1 cellular context compared by ENCODE assay signal in the genomic region with DNA sequence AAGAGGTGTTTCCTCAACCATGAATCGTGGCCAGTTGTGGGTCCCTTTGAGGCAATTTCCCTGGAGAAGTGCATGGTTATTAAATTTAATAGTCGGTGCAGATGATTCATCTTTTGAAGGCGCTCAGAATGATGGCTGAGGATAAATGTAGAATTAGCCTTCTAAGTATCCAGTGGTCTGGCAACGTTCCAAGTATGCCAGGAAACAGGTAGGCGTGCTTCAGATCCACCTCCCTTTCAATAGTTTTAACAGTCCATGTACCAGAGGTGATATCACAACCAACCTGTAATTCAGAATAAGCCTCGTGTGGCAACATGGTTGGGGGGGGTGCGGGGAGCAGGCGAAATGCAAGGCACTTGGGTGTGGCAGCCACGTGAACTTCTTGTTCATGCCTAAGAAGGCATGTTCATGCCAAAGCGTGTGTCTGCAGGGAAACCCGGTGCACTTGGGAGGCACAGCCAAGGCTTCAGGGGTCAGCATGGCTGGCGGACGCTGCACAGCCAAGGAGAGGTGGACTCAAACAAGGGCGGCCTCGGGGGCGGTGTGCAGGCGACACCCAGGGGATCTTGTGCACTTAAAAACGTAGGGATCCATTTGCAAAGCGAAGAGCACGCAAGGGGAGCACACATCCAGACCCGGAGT.
TF ChIP-seq lines count a peak whose summit lies in the region.

No MANE protein-coding gene starts in this region.

TF ChIP-seq in HEK293, 187 proteins besides CTCF, POLR2A, EP300 and RAD21 (continued from another document and continues in another):
- TF ChIP-seq GLI4 (tag by site-specific recombination; IDR thresholded peaks at IDR 0.05) (no peak), WT1 (tag by site-specific recombination; IDR thresholded peaks at IDR 0.05) (peak; percentile 32), ZNF335 (tag by site-specific recombination; conservative IDR thresholded peaks at IDR 0.05) (no peak), ZNF221 (tag by site-specific recombination; IDR thresholded peaks at IDR 0.05; ENCODE audit: borderline replicate concordance) (no peak), SCRT1 (tag by site-specific recombination; IDR thresholded peaks at IDR 0.05; ENCODE audit: borderline replicate concordance) (peak; percentile 85; the same call in 1 of the 2 replicates), ZNF76 (tag by site-specific recombination; IDR thresholded peaks at IDR 0.05; ENCODE audit: borderline replicate concordance, low read depth) (no peak), OVOL3 (tag by site-specific recombination; IDR thresholded peaks at IDR 0.05) (no peak), ZNF274 (IDR thresholded peaks at IDR 0.05; ENCODE audit: low read length) (no peak), ZNF274 (tag by site-specific recombination; IDR thresholded peaks at IDR 0.05; ENCODE audit: borderline replicate concordance) (no peak), ZNF433 (tag by site-specific recombination; IDR thresholded peaks at IDR 0.05; ENCODE audit: low read depth) (no peak), ZNF16 (tag by site-specific recombination; IDR thresholded peaks at IDR 0.05; ENCODE audit: low read depth) (no peak), ZNF121 (tag by site-specific recombination; IDR thresholded peaks at IDR 0.05) (no peak), ZNF341 (tag by site-specific recombination; IDR thresholded peaks at IDR 0.05; ENCODE audit: low read depth) (no peak), KLF9 (tag by site-specific recombination; IDR thresholded peaks at IDR 0.05; ENCODE audit: low read depth) (no peak; the same call in 1 of the 2 replicates), ZBTB20 (tag by site-specific recombination; IDR thresholded peaks at IDR 0.05) (no peak), ZNF623 (tag by site-specific recombination; IDR thresholded peaks at IDR 0.05) (no peak), BCL11B (tag by site-specific recombination; IDR thresholded peaks at IDR 0.05; ENCODE audit: low read depth) (no peak), ZBTB48 (tag by site-specific recombination; IDR thresholded peaks at IDR 0.05) (no peak), ZNF211 (tag by site-specific recombination; IDR thresholded peaks at IDR 0.05; ENCODE audit: low read depth) (no peak), ZNF202 (tag by site-specific recombination; IDR thresholded peaks at IDR 0.05; ENCODE audit: borderline replicate concordance) (no peak), HOXC10 (CRISPR knock-in tag; IDR thresholded peaks at IDR 0.05) (no peak), ZNF19 (tag by site-specific recombination; IDR thresholded peaks at IDR 0.05; ENCODE audit: low read depth) (no peak), IKZF3 (tag by site-specific recombination; IDR thresholded peaks at IDR 0.05) (no peak), SCRT2 (tag by site-specific recombination; IDR thresholded peaks at IDR 0.05) (peak; percentile 97), ZFP3 (tag by site-specific recombination; IDR thresholded peaks at IDR 0.05; ENCODE audit: low read depth) (no peak)
- TF ChIP-seq, protein P1, sequence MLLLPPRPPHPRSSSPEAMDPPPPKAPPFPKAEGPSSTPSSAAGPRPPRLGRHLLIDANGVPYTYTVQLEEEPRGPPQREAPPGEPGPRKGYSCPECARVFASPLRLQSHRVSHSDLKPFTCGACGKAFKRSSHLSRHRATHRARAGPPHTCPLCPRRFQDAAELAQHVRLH (tag by site-specific recombination; IDR thresholded peaks at IDR 0.05), result no peak
- TF ChIP-seq, protein P2, sequence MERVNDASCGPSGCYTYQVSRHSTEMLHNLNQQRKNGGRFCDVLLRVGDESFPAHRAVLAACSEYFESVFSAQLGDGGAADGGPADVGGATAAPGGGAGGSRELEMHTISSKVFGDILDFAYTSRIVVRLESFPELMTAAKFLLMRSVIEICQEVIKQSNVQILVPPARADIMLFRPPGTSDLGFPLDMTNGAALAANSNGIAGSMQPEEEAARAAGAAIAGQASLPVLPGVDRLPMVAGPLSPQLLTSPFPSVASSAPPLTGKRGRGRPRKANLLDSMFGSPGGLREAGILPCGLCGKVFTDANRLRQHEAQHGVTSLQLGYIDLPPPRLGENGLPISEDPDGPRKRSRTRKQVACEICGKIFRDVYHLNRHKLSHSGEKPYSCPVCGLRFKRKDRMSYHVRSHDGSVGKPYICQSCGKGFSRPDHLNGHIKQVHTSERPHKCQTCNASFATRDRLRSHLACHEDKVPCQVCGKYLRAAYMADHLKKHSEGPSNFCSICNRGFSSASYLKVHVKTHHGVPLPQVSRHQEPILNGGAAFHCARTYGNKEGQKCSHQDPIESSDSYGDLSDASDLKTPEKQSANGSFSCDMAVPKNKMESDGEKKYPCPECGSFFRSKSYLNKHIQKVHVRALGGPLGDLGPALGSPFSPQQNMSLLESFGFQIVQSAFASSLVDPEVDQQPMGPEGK (tag by site-specific recombination; IDR thresholded peaks at IDR 0.05), result peak; percentile 51
- TF ChIP-seq, protein P3, sequence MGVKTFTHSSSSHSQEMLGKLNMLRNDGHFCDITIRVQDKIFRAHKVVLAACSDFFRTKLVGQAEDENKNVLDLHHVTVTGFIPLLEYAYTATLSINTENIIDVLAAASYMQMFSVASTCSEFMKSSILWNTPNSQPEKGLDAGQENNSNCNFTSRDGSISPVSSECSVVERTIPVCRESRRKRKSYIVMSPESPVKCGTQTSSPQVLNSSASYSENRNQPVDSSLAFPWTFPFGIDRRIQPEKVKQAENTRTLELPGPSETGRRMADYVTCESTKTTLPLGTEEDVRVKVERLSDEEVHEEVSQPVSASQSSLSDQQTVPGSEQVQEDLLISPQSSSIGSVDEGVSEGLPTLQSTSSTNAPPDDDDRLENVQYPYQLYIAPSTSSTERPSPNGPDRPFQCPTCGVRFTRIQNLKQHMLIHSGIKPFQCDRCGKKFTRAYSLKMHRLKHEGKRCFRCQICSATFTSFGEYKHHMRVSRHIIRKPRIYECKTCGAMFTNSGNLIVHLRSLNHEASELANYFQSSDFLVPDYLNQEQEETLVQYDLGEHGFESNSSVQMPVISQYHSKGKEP (tag by site-specific recombination; IDR thresholded peaks at IDR 0.05), result no peak
- TF ChIP-seq, protein P4, sequence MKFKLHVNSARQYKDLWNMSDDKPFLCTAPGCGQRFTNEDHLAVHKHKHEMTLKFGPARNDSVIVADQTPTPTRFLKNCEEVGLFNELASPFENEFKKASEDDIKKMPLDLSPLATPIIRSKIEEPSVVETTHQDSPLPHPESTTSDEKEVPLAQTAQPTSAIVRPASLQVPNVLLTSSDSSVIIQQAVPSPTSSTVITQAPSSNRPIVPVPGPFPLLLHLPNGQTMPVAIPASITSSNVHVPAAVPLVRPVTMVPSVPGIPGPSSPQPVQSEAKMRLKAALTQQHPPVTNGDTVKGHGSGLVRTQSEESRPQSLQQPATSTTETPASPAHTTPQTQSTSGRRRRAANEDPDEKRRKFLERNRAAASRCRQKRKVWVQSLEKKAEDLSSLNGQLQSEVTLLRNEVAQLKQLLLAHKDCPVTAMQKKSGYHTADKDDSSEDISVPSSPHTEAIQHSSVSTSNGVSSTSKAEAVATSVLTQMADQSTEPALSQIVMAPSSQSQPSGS (tag by site-specific recombination; IDR thresholded peaks at IDR 0.05; ENCODE audit: low read depth), result no peak
- TF ChIP-seq, protein P5, sequence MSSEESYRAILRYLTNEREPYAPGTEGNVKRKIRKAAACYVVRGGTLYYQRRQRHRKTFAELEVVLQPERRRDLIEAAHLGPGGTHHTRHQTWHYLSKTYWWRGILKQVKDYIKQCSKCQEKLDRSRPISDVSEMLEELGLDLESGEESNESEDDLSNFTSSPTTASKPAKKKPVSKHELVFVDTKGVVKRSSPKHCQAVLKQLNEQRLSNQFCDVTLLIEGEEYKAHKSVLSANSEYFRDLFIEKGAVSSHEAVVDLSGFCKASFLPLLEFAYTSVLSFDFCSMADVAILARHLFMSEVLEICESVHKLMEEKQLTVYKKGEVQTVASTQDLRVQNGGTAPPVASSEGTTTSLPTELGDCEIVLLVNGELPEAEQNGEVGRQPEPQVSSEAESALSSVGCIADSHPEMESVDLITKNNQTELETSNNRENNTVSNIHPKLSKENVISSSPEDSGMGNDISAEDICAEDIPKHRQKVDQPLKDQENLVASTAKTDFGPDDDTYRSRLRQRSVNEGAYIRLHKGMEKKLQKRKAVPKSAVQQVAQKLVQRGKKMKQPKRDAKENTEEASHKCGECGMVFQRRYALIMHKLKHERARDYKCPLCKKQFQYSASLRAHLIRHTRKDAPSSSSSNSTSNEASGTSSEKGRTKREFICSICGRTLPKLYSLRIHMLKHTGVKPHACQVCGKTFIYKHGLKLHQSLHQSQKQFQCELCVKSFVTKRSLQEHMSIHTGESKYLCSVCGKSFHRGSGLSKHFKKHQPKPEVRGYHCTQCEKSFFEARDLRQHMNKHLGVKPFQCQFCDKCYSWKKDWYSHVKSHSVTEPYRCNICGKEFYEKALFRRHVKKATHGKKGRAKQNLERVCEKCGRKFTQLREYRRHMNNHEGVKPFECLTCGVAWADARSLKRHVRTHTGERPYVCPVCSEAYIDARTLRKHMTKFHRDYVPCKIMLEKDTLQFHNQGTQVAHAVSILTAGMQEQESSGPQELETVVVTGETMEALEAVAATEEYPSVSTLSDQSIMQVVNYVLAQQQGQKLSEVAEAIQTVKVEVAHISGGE (tag by site-specific recombination; conservative IDR thresholded peaks at IDR 0.05; ENCODE audit: low read depth), result no peak
- TF ChIP-seq, protein P6, sequence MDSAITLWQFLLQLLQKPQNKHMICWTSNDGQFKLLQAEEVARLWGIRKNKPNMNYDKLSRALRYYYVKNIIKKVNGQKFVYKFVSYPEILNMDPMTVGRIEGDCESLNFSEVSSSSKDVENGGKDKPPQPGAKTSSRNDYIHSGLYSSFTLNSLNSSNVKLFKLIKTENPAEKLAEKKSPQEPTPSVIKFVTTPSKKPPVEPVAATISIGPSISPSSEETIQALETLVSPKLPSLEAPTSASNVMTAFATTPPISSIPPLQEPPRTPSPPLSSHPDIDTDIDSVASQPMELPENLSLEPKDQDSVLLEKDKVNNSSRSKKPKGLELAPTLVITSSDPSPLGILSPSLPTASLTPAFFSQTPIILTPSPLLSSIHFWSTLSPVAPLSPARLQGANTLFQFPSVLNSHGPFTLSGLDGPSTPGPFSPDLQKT (IDR thresholded peaks at IDR 0.05; ENCODE audit: borderline replicate concordance, low read depth, low read length), result no peak
- TF ChIP-seq, protein P7, sequence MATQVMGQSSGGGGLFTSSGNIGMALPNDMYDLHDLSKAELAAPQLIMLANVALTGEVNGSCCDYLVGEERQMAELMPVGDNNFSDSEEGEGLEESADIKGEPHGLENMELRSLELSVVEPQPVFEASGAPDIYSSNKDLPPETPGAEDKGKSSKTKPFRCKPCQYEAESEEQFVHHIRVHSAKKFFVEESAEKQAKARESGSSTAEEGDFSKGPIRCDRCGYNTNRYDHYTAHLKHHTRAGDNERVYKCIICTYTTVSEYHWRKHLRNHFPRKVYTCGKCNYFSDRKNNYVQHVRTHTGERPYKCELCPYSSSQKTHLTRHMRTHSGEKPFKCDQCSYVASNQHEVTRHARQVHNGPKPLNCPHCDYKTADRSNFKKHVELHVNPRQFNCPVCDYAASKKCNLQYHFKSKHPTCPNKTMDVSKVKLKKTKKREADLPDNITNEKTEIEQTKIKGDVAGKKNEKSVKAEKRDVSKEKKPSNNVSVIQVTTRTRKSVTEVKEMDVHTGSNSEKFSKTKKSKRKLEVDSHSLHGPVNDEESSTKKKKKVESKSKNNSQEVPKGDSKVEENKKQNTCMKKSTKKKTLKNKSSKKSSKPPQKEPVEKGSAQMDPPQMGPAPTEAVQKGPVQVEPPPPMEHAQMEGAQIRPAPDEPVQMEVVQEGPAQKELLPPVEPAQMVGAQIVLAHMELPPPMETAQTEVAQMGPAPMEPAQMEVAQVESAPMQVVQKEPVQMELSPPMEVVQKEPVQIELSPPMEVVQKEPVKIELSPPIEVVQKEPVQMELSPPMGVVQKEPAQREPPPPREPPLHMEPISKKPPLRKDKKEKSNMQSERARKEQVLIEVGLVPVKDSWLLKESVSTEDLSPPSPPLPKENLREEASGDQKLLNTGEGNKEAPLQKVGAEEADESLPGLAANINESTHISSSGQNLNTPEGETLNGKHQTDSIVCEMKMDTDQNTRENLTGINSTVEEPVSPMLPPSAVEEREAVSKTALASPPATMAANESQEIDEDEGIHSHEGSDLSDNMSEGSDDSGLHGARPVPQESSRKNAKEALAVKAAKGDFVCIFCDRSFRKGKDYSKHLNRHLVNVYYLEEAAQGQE (tag by site-specific recombination; IDR thresholded peaks at IDR 0.05), result no peak
- TF ChIP-seq, protein P8, sequence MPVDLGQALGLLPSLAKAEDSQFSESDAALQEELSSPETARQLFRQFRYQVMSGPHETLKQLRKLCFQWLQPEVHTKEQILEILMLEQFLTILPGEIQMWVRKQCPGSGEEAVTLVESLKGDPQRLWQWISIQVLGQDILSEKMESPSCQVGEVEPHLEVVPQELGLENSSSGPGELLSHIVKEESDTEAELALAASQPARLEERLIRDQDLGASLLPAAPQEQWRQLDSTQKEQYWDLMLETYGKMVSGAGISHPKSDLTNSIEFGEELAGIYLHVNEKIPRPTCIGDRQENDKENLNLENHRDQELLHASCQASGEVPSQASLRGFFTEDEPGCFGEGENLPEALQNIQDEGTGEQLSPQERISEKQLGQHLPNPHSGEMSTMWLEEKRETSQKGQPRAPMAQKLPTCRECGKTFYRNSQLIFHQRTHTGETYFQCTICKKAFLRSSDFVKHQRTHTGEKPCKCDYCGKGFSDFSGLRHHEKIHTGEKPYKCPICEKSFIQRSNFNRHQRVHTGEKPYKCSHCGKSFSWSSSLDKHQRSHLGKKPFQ (tag by site-specific recombination; IDR thresholded peaks at IDR 0.05), result no peak
- TF ChIP-seq, protein P9, sequence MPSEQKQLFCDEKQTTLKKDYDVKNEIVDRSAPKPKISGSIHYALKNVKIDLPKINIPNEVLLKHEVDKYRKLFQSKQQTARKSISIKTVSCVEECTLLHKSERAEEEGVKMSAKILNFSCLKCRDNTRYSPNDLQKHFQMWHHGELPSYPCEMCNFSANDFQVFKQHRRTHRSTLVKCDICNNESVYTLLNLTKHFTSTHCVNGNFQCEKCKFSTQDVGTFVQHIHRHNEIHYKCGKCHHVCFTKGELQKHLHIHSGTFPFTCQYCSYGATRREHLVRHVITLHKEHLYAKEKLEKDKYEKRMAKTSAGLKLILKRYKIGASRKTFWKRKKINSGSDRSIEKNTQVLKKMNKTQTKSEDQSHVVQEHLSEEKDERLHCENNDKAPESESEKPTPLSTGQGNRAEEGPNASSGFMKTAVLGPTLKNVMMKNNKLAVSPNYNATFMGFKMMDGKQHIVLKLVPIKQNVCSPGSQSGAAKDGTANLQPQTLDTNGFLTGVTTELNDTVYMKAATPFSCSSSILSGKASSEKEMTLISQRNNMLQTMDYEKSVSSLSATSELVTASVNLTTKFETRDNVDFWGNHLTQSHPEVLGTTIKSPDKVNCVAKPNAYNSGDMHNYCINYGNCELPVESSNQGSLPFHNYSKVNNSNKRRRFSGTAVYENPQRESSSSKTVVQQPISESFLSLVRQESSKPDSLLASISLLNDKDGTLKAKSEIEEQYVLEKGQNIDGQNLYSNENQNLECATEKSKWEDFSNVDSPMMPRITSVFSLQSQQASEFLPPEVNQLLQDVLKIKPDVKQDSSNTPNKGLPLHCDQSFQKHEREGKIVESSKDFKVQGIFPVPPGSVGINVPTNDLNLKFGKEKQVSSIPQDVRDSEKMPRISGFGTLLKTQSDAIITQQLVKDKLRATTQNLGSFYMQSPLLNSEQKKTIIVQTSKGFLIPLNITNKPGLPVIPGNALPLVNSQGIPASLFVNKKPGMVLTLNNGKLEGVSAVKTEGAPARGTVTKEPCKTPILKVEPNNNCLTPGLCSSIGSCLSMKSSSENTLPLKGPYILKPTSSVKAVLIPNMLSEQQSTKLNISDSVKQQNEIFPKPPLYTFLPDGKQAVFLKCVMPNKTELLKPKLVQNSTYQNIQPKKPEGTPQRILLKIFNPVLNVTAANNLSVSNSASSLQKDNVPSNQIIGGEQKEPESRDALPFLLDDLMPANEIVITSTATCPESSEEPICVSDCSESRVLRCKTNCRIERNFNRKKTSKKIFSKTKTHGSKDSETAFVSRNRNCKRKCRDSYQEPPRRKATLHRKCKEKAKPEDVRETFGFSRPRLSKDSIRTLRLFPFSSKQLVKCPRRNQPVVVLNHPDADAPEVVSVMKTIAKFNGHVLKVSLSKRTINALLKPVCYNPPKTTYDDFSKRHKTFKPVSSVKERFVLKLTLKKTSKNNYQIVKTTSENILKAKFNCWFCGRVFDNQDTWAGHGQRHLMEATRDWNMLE (tag by site-specific recombination; conservative IDR thresholded peaks at IDR 0.05; ENCODE audit: low read depth), result no peak
